In genomic region chr7:12738665-12739064, GRCh38 we compare ENCODE assay signal across 23 cellular contexts. TPM values are rescaled to one million over a fixed set of nuclear protein-coding genes. Genes with fewer than 3 reads are reported as not detected.
A peak's percentile ranks its signal among the peaks of the same experiment; 100 is the strongest.
DNase-seq lines count a peak whose midpoint lies in the region; ATAC-seq, FAIRE-seq and TF ChIP-seq lines count a peak whose summit lies in the region.
"Had no signal": no experiment of that assay in that cellular context is flagged by ENCODE, and none has a peak within 500 bp of the region (broad histone marks: within the 10 kb centered on the region; RNA-seq: fewer than 3 reads in every experiment).

No MANE protein-coding gene starts in this region.

- no peak for TF ChIP-seq EP300 in Ishikawa (IDR thresholded peaks at IDR 0.05; ENCODE audit: borderline replicate concordance)

- H3K27me3 ChIP-seq in pancreas, result no peaks in the 10 kb centered on the region
- H3K27me3 ChIP-seq: BLaER1 treated with 17β-estradiol and CSF1 and Interleukin-3, amounts not matched to agents 10 nM and 100 nM had no signal

- TF ChIP-seq CTCF in epithelial cell of esophagus (IDR thresholded peaks at IDR 0.05; ENCODE audit: insufficient read depth, low read depth, low read length, missing control alignments), result no peak
- no peak for TF ChIP-seq CTCF in mucosa of descending colon (IDR thresholded peaks at IDR 0.05)
- TF ChIP-seq CTCF in pancreas (IDR thresholded peaks at IDR 0.05), result no peak

- in situ Hi-C loops in Caki2 (cut with HindIII; ENCODE audit: low pct_unique_long_range_greater_than_20kb, low sequenced_read_pairs), result no loop called here

- no peaks in the 10 kb centered on the region for H3K9me3 ChIP-seq in mucosa of descending colon
- H3K9me3 ChIP-seq in pancreas, result no peaks in the 10 kb centered on the region
- H3K9me3 ChIP-seq: BLaER1 treated with 17β-estradiol and CSF1 and Interleukin-3, amounts not matched to agents 10 nM and 100 nM had no signal

- peak; percentile 25 for DNase-seq in Caki2 (ENCODE audit: low read depth)
- peak; percentile 45 for DNase-seq in epithelial cell of esophagus (ENCODE audit: low read depth)
- DNase-seq in mucosa of descending colon, result no peak
- DNase-seq in activated CD4-positive, alpha-beta T cell treated with anti-CD3 and anti-CD28 coated beads, Interleukin-2, amount 50 U/mL, for 48 hours, result no peak
- no peak for DNase-seq in HCEC 1CT
- DNase-seq in pancreas, result no peak
- DNase-seq: 8988T; Calu3; CD4-positive, alpha-beta memory T cell; EL; GF-D8; KBM-7; NCI-H1092; NCI-H1436; NCI-H187 treated with DMSO at 0.1 percent for 48 hours; NCI-H2107; NCI-H446 treated with DMSO at 0.1 percent for 48 hours; NCI-H526 treated with DMSO at 0.1 percent for 48 hours; OCI-M1; Right ventricle myocardium superior had no signal

- 51 to 52% methylated on average over 2 of the region's 2 CpGs for WGBS in pancreas, 2 donors

- H3K4me3 ChIP-seq in epithelial cell of esophagus (ENCODE audit: low read length) (no peak overlapping the region), mucosa of descending colon (no peak overlapping the region), pancreas (no peak overlapping the region)
- H3K4me3 ChIP-seq: BLaER1 treated with 17β-estradiol and CSF1 and Interleukin-3, amounts not matched to agents 10 nM and 100 nM had no signal

- no peaks in the 10 kb centered on the region for H3K36me3 ChIP-seq in mucosa of descending colon (ENCODE audit: low read depth)
- no peaks in the 10 kb centered on the region for H3K36me3 ChIP-seq in pancreas
- H3K36me3 ChIP-seq: BLaER1 treated with 17β-estradiol and CSF1 and Interleukin-3, amounts not matched to agents 10 nM and 100 nM had no signal

- H3K4me1 ChIP-seq in mucosa of descending colon (ENCODE audit: low read depth) (no peaks in the 10 kb centered on the region), pancreas (peaks cover 0 to 6% (median 0%) of the 10 kb centered on the region in 3 donors)

- no peak for FAIRE-seq in pancreas (lab: Jason Lieb, UNC)

- intact Hi-C loops in mucosa of descending colon (cut with DNase I, micrococcal nuclease) (no loop called here), pancreas (cut with DNase I) (no loop called here)

- ATAC-seq in mucosa of descending colon (peak; percentile 51), HG03097 (IDR thresholded peaks at IDR 0.05; ENCODE audit: low FRiP score, unreplicated experiment) (no peak), pancreas (no peak)

- H3K27ac ChIP-seq in pancreas, result no peak overlapping the region
- H3K27ac ChIP-seq: BLaER1 treated with 17β-estradiol and CSF1 and Interleukin-3, amounts not matched to agents 10 nM and 100 nM had no signal

- TF ChIP-seq RAD21 in Ishikawa (IDR thresholded peaks at IDR 0.05; ENCODE audit: low read depth), result no peak

TF ChIP-seq in Ishikawa, 13 proteins besides CTCF, POLR2A, EP300 and RAD21:
- TF ChIP-seq FOXM1 (IDR thresholded peaks at IDR 0.05; ENCODE audit: borderline replicate concordance, low read depth) (0 out of 2 replicates have a peak, but pooled peaks have one; percentile 18), YY1 (IDR thresholded peaks at IDR 0.05; ENCODE audit: low read depth) (no peak)

RNA-seq across cellular contexts. Expression of gene ARL4A, which starts 51.2 kb away (rescaled TPM):
- total RNA-seq in Caki2 (2014; rRNA removed; shearing (Covaris generic); ENCODE audit: low replicate concordance), result 31.2 and 45.1 TPM in 2 replicates
- 10 to 100 TPM; 55.3 to 88.3 (median 73.4) TPM for total RNA-seq in mucosa of descending colon
- total RNA-seq in pancreas, result 1 to 10 TPM; 1.9 to 7.3 (median 4.2) TPM
- polyA plus RNA-seq in pancreas, result 1 to 10 TPM; 3.6 to 8.6 TPM

Comparison
In these comparisons a context has a peak if more than half of its experiments do, and no peak if none do; other contexts are left out.
1. DNase-seq: peak in Caki2 (single experiment) and epithelial cell of esophagus (single experiment); none in mucosa of descending colon (0 of 3), activated CD4-positive, alpha-beta T cell treated with anti-CD3 and anti-CD28 coated beads, Interleukin-2, amount 50 U/mL, for 48 hours (0 of 2), HCEC 1CT (single experiment) and pancreas (0 of 6).